ENCODE assay signal across 33 cellular contexts in the genomic region with DNA sequence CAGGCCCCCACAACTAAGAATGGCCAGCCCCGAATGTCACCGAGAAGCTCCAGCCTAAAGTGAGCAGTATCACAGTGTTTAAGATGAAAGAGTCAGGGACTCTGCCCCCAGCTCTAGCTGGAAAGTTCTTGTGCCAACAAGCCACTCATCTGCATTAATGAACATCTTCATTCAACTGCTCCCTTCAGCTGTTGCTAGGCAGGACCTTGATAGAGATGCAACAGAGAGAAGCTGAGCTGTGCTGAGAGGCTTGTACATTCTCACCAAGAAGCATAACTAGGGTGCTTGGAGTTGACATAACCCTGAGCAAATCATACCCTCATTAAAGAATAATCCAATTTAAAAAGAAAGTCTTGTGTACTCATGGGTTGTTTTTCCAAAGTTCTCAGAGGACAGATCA.
DNase-seq lines count a peak whose midpoint lies in the region; ATAC-seq, FAIRE-seq and TF ChIP-seq lines count a peak whose summit lies in the region.
"Had no signal": no experiment of that assay in that cellular context is flagged by ENCODE, and none has a peak within 500 bp of the region (broad histone marks: within the 10 kb centered on the region; RNA-seq: fewer than 3 reads in every experiment).

No MANE protein-coding gene starts in this region.

- peaks cover 5% of the 10 kb centered on the region for H3K36me3 Mint-ChIP-seq in activated naive CD8-positive, alpha-beta T cell treated with anti-CD3 and anti-CD28 coated beads for 36 hours

- H3K27ac ChIP-seq in A549 (no peak overlapping the region; a peak in 1 of 6 replicates), KMS-11 (peak overlapping the region; percentile 42; the same call in 1 of the 2 replicates)
- H3K27ac ChIP-seq: cardiac muscle cell, coronary artery, foreskin keratinocyte, heart right ventricle, RWPE1, skin epidermis, thoracic aorta, vagina, WERI-Rb-1 had no signal

- CTCF ChIA-PET in A549 (lab: Yijun Ruan, JAX): no interaction called here

- 92% methylated on average over 2 of the region's 2 CpGs for WGBS in A549 (ENCODE audit: missing lambda C conversion rate)

- peak; percentile 59 for FAIRE-seq in A549 (lab: Jason Lieb, UNC)
- peak; percentile 95 for FAIRE-seq in GM12891 (lab: Jason Lieb, UNC)
- FAIRE-seq: H1 had no signal

- H3K36me3 ChIP-seq in KMS-11 (ENCODE audit: insufficient read depth): no peaks in the 10 kb centered on the region
- H3K36me3 ChIP-seq: cardiac muscle cell, heart right ventricle, thoracic aorta, vagina, WERI-Rb-1 had no signal

- no peak for TF ChIP-seq POLR2A in A549 (IDR thresholded peaks at IDR 0.05; ENCODE audit: low read length)
- no peak for TF ChIP-seq POLR2A in GM12891 (IDR thresholded peaks at IDR 0.05; ENCODE audit: low read depth, low read length)

- H3K4me2 ChIP-seq in A549: no peak overlapping the region
- H3K4me2 ChIP-seq in KMS-11: peak overlapping the region; percentile 69

- peak overlapping the region; percentile 72 for H3K27ac Mint-ChIP-seq in activated naive CD8-positive, alpha-beta T cell treated with anti-CD3 and anti-CD28 coated beads for 36 hours
- H3K27ac Mint-ChIP-seq: activated naive CD4-positive, alpha-beta T cell treated with anti-CD3 and anti-CD28 coated beads, Interleukin-2, amount 10 ng/mL, durations not matched to agents 7 days and 5 days had no signal

- no peak for TF ChIP-seq CTCF in A549 (IDR thresholded peaks at IDR 0.05)
- TF ChIP-seq CTCF in KMS-11 (conservative IDR thresholded peaks at IDR 0.05; ENCODE audit: low read depth, low read length): no peak

- POLR2A ChIA-PET in A549 (lab: Yijun Ruan, JAX): no interaction called here

- H3K4me3 ChIP-seq in A549 (no peak overlapping the region), KMS-11 (IDR thresholded peaks at IDR 0.05; ENCODE audit: insufficient read depth, low read depth, low read length) (no peak overlapping the region)
- H3K4me3 ChIP-seq: cardiac muscle cell, coronary artery, heart right ventricle, skin epidermis, thoracic aorta, vagina had no signal

- no peaks in the 10 kb centered on the region for H4K20me1 ChIP-seq in KMS-11 (ENCODE audit: insufficient read depth)

- no peak for TF ChIP-seq RAD21 in A549 (conservative IDR thresholded peaks at IDR 0.05 in 1 of 2, IDR thresholded peaks at IDR 0.05 in 1 of 2)

- TF ChIP-seq EP300 in A549 (IDR thresholded peaks at IDR 0.05): no peak

- H3K4me3 Mint-ChIP-seq in activated naive CD8-positive, alpha-beta T cell treated with anti-CD3 and anti-CD28 coated beads for 36 hours: no peak overlapping the region
- H3K4me3 Mint-ChIP-seq: activated CD4-positive, alpha-beta T cell treated with anti-CD3 and anti-CD28 coated beads, Interleukin-2, amount 10 ng/mL, durations not matched to agents 7 days and 5 days; activated naive CD4-positive, alpha-beta T cell treated with anti-CD3 and anti-CD28 coated beads, Interleukin-2, amount 10 ng/mL, durations not matched to agents 7 days and 5 days had no signal

- no peaks in the 10 kb centered on the region for H3K79me2 ChIP-seq in KMS-11 (ENCODE audit: insufficient read depth, low read depth)

- DNase-seq in A549 (ENCODE audit: low read depth in 1 of 2, low spot score in 1 of 2): no peak
- no peak for DNase-seq in GM12891 (ENCODE audit: insufficient read length, low spot score)
- no peak for DNase-seq in activated naive CD8-positive, alpha-beta T cell treated with anti-CD3 and anti-CD28 coated beads for 36 hours
- DNase-seq in MV-4-11 (lab: John Stamatoyannopoulos, UW): no peak
- no peak for DNase-seq in GDM1 (lab: John Stamatoyannopoulos, UW)
- DNase-seq: ACHN; activated CD4-positive, alpha-beta T cell treated with anti-CD3 and anti-CD28 coated beads, Interleukin-2, amount 10 ng/mL, durations not matched to agents 7 days and 5 days; activated naive CD4-positive, alpha-beta T cell treated with anti-CD3 and anti-CD28 coated beads, Interleukin-2, amount 10 ng/mL, durations not matched to agents 7 days and 5 days; anterior cingulate cortex; C1 segment of cervical spinal cord; Caco-2; DND-41; foreskin keratinocyte; heart right ventricle; left colon; mesenchymal stem cell; NCI-H1105 treated with DMSO at 0.1 percent for 48 hours; NCI-H2081 treated with DMSO at 0.1 percent for 48 hours; NCI-H510A treated with DMSO at 0.1 percent for 48 hours; stimulated activated CD4-positive, alpha-beta T cell treated with anti-CD3 and anti-CD28 coated beads, Interleukin-2, amount 100 ng/mL, for 24 hours; stimulated activated naive CD4-positive, alpha-beta T cell; WERI-Rb-1 had no signal

- H3K27me3 ChIP-seq in KMS-11 (ENCODE audit: insufficient read depth, low read depth): no peaks in the 10 kb centered on the region
- H3K27me3 ChIP-seq: cardiac muscle cell, foreskin keratinocyte, vagina had no signal

- H3K9me3 Mint-ChIP-seq in activated naive CD8-positive, alpha-beta T cell treated with anti-CD3 and anti-CD28 coated beads for 36 hours: peaks cover 3% of the 10 kb centered on the region

- H3K4me1 Mint-ChIP-seq in activated naive CD8-positive, alpha-beta T cell treated with anti-CD3 and anti-CD28 coated beads for 36 hours: peaks cover 24% of the 10 kb centered on the region

- ATAC-seq in A549: no peak
- ATAC-seq in GM19397 (IDR thresholded peaks at IDR 0.05; ENCODE audit: unreplicated experiment): no peak
- ATAC-seq in HG03565 (IDR thresholded peaks at IDR 0.05; ENCODE audit: unreplicated experiment): no peak
- ATAC-seq: esophagus mucosa, foreskin keratinocyte, heart right ventricle, left colon had no signal

- no peaks in the 10 kb centered on the region for H3K27me3 Mint-ChIP-seq in activated naive CD8-positive, alpha-beta T cell treated with anti-CD3 and anti-CD28 coated beads for 36 hours
- H3K27me3 Mint-ChIP-seq: activated CD4-positive, alpha-beta T cell treated with anti-CD3 and anti-CD28 coated beads, Interleukin-2, amount 10 ng/mL, durations not matched to agents 7 days and 5 days; activated naive CD4-positive, alpha-beta T cell treated with anti-CD3 and anti-CD28 coated beads, Interleukin-2, amount 10 ng/mL, durations not matched to agents 7 days and 5 days had no signal

- H3K9ac ChIP-seq in KMS-11: no peak overlapping the region

- H3K9me3 ChIP-seq in A549: no peaks in the 10 kb centered on the region; the same call in 2 of the 3 replicates
- H3K9me3 ChIP-seq: Caco-2, thoracic aorta, vagina had no signal

- peaks cover 6% of the 10 kb centered on the region; the same call in 2 of the 3 replicates for H3K4me1 ChIP-seq in A549
- H3K4me1 ChIP-seq in KMS-11 (ENCODE audit: low read depth, poor library complexity, severe bottlenecking): peaks cover 56% of the 10 kb centered on the region
- H3K4me1 ChIP-seq: Caco-2, vagina had no signal

- H2AFZ ChIP-seq in KMS-11 (ENCODE audit: low read depth): peak overlapping the region; percentile 0; the same call in 1 of the 2 replicates

TF ChIP-seq in A549, 52 proteins besides CTCF, POLR2A, EP300 and RAD21:
- TF ChIP-seq SREBF2 (IDR thresholded peaks at IDR 0.05): no peak
- no peak for TF ChIP-seq POLR2AphosphoS2 (conservative IDR thresholded peaks at IDR 0.05; ENCODE audit: low read length)
- TF ChIP-seq FOSL2 (IDR thresholded peaks at IDR 0.05): no peak
- TF ChIP-seq FOSL2 (CRISPR knock-in tag; IDR thresholded peaks at IDR 0.05): no peak
- no peak for TF ChIP-seq ZNF302 (CRISPR knock-in tag; IDR thresholded peaks at IDR 0.05)
- TF ChIP-seq JUN (IDR thresholded peaks at IDR 0.05): no peak
- no peak for TF ChIP-seq CHD4 (IDR thresholded peaks at IDR 0.05; ENCODE audit: borderline replicate concordance)
- TF ChIP-seq, protein P1, sequence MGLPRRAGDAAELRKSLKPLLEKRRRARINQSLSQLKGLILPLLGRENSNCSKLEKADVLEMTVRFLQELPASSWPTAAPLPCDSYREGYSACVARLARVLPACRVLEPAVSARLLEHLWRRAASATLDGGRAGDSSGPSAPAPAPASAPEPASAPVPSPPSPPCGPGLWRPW (IDR thresholded peaks at IDR 0.05): no peak
- TF ChIP-seq HOXA7 (CRISPR knock-in tag; IDR thresholded peaks at IDR 0.05): no peak
- TF ChIP-seq MAFK (IDR thresholded peaks at IDR 0.05; ENCODE audit: partially characterized antibody): no peak
- no peak for TF ChIP-seq TP53 (CRISPR knock-in tag; IDR thresholded peaks at IDR 0.05)
- TF ChIP-seq FOXS1 (CRISPR knock-in tag; IDR thresholded peaks at IDR 0.05): no peak
- TF ChIP-seq KDM1A (IDR thresholded peaks at IDR 0.05; ENCODE audit: low read depth): no peak

TF ChIP-seq in GM12891, 5 proteins besides CTCF, POLR2A, EP300 and RAD21:
- no peak for TF ChIP-seq SPI1 (IDR thresholded peaks at IDR 0.05; ENCODE audit: low read depth, low read length)
- no peak for TF ChIP-seq POLR2AphosphoS5 (IDR thresholded peaks at IDR 0.05; ENCODE audit: low read depth, low read length)
- no peak for TF ChIP-seq POU2F2 (IDR thresholded peaks at IDR 0.05; ENCODE audit: low read depth, low read length)
- TF ChIP-seq TAF1 (IDR thresholded peaks at IDR 0.05; ENCODE audit: low read depth, low read length): no peak
- no peak for TF ChIP-seq PAX5 (IDR thresholded peaks at IDR 0.05; ENCODE audit: insufficient read depth, low read length, severe bottlenecking)
